ENCODE assay signal across 1 cellular context in genomic region chr1:155308493-155309422, GRCh38.
TF ChIP-seq lines count a peak whose summit lies in the region.

Gene FDPS, plus strand, starts transcription at chr1:155308866. Its CDS starts 924 bp downstream, at chr1:155309790.

TF ChIP-seq in HepG2, 621 proteins besides CTCF, POLR2A, EP300 and RAD21 (continued from another document and continues in another):
- peak; percentile 46; the same call in 1 of the 2 replicates for TF ChIP-seq ARNTL (CRISPR knock-in tag; IDR thresholded peaks at IDR 0.05)
- peak; percentile 98 for TF ChIP-seq ATF1 (CRISPR knock-in tag; IDR thresholded peaks at IDR 0.05)
- peak; percentile 48; the same call in 1 of the 2 replicates for TF ChIP-seq ERF (CRISPR knock-in tag; IDR thresholded peaks at IDR 0.05)
- TF ChIP-seq ZNF543 (CRISPR knock-in tag; IDR thresholded peaks at IDR 0.05): peak; percentile 77; the same call in 1 of the 2 replicates
- TF ChIP-seq ZNF652 (CRISPR knock-in tag; IDR thresholded peaks at IDR 0.05; ENCODE audit: borderline replicate concordance, low read depth): no peak
- peak; percentile 41 for TF ChIP-seq XRCC5 (optimal IDR thresholded peaks at IDR 0.05; ENCODE audit: low read length)
- peak; percentile 94 for TF ChIP-seq HOXA3 (CRISPR knock-in tag; IDR thresholded peaks at IDR 0.05)
- TF ChIP-seq ZNF264 (CRISPR knock-in tag; IDR thresholded peaks at IDR 0.05): 0 out of 2 replicates have a peak, but pooled peaks have one; percentile 29
- TF ChIP-seq POGK (CRISPR knock-in tag; conservative IDR thresholded peaks at IDR 0.05): peak; percentile 56
- TF ChIP-seq IRF2 (CRISPR knock-in tag; IDR thresholded peaks at IDR 0.05): peak; percentile 88
- TF ChIP-seq ZBTB44 (CRISPR knock-in tag; IDR thresholded peaks at IDR 0.05): no peak
- peak; percentile 92; the same call in 1 of the 2 replicates for TF ChIP-seq ETV5 (CRISPR knock-in tag; IDR thresholded peaks at IDR 0.05; ENCODE audit: borderline replicate concordance)
- TF ChIP-seq PRDM15 (CRISPR knock-in tag; IDR thresholded peaks at IDR 0.05): peak; percentile 33; the same call in 1 of the 2 replicates
- no peak for TF ChIP-seq KAT2B (IDR thresholded peaks at IDR 0.05; ENCODE audit: borderline replicate concordance, low read depth, low read length)
- TF ChIP-seq STAT6 (CRISPR knock-in tag; IDR thresholded peaks at IDR 0.05; ENCODE audit: borderline replicate concordance): no peak
- no peak for TF ChIP-seq HNRNPL (IDR thresholded peaks at IDR 0.05; ENCODE audit: low read depth, low read length)
- peak; percentile 77 for TF ChIP-seq SP2 (CRISPR knock-in tag; IDR thresholded peaks at IDR 0.05)
- peak; percentile 11; the same call in 1 of the 2 replicates for TF ChIP-seq TFE3 (CRISPR knock-in tag; IDR thresholded peaks at IDR 0.05)
- no peak for TF ChIP-seq ZBTB8A (CRISPR knock-in tag; IDR thresholded peaks at IDR 0.05; ENCODE audit: borderline replicate concordance, low read depth)
- peak; percentile 55; the same call in 1 of the 2 replicates for TF ChIP-seq YEATS4 (CRISPR knock-in tag; IDR thresholded peaks at IDR 0.05; ENCODE audit: borderline replicate concordance)
- TF ChIP-seq ZNF350 (CRISPR knock-in tag; IDR thresholded peaks at IDR 0.05; ENCODE audit: borderline replicate concordance, low read depth): peak; percentile 34; the same call in 1 of the 2 replicates
- no peak for TF ChIP-seq ZNF577 (CRISPR knock-in tag; IDR thresholded peaks at IDR 0.05; ENCODE audit: borderline replicate concordance, low read depth)
- TF ChIP-seq ZNF691 (CRISPR knock-in tag; IDR thresholded peaks at IDR 0.05; ENCODE audit: borderline replicate concordance, low read depth): no peak
- no peak for TF ChIP-seq NFE2L2 (IDR thresholded peaks at IDR 0.05; ENCODE audit: low read length)
- 0 out of 2 replicates have a peak, but pooled peaks have one; percentile 29 for TF ChIP-seq FOSL2 (CRISPR knock-in tag; IDR thresholded peaks at IDR 0.05)
- no peak; the same call in 1 of the 2 replicates for TF ChIP-seq MEIS2 (CRISPR knock-in tag; IDR thresholded peaks at IDR 0.05)
- TF ChIP-seq HMGXB3 (CRISPR knock-in tag; IDR thresholded peaks at IDR 0.05; ENCODE audit: borderline replicate concordance): peak; percentile 100
- no peak for TF ChIP-seq ZBTB39 (CRISPR knock-in tag; IDR thresholded peaks at IDR 0.05)
- TF ChIP-seq ZBTB7A (CRISPR knock-in tag; IDR thresholded peaks at IDR 0.05): no peak
- no peak for TF ChIP-seq ISX (CRISPR knock-in tag; conservative IDR thresholded peaks at IDR 0.05)
- TF ChIP-seq DZIP1 (CRISPR knock-in tag; IDR thresholded peaks at IDR 0.05): no peak
